ENCODE assay signal across 1 cellular context in the genomic region with DNA sequence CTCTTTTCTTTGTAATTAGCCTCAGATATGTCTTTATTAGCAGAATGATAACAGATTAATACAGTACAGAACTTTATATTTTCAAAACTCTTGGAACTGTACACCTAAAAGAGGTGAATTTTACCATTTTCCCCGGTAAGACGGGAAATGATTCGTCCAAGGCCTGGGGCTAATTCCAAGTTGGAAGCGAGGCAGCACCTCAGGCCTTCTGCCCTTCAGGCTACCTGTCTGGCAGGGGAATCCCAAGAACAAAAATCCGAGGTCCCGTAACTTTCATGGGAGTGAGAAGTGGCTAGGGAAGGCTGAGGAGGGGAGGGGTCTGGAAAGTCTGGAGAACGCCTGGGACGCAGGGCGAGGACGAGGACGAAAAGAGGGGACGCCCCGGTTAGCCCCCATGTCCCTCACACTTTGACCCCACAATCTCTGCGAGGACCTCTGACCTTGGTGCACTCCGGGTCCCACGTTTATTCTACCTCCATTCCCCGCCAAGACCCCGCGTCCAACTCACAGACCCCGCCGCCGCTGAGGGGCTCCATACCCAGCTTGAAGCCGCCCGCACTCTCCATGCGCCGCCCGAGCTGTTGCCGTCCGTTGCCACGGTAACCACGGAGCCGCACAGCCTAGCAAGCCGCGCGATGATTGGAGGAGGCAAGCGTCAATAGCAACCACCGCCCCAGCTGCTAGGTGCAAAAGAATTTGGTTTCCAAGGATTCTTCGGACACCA.
TF ChIP-seq lines count a peak whose summit lies in the region.

A gene (minus strand): TSS at position 601 of the 724 bp plus-strand sequence. CDS start 43,827 bp downstream, outside the sequence.

TF ChIP-seq in SK-N-SH treated with all-trans-retinoic acid at 6 μM for 48 hours, 23 proteins besides CTCF, POLR2A, EP300 and RAD21 (continued from another document):
- TF ChIP-seq, protein P1, sequence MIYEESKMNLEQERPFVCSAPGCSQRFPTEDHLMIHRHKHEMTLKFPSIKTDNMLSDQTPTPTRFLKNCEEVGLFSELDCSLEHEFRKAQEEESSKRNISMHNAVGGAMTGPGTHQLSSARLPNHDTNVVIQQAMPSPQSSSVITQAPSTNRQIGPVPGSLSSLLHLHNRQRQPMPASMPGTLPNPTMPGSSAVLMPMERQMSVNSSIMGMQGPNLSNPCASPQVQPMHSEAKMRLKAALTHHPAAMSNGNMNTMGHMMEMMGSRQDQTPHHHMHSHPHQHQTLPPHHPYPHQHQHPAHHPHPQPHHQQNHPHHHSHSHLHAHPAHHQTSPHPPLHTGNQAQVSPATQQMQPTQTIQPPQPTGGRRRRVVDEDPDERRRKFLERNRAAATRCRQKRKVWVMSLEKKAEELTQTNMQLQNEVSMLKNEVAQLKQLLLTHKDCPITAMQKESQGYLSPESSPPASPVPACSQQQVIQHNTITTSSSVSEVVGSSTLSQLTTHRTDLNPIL (CRISPR knock-in tag; IDR thresholded peaks at IDR 0.05; ENCODE audit: low read depth): no peak
- TF ChIP-seq ZC3H10 (CRISPR knock-in tag; IDR thresholded peaks at IDR 0.05): no peak
- TF ChIP-seq ISL1 (CRISPR knock-in tag; IDR thresholded peaks at IDR 0.05): no peak
- TF ChIP-seq ZNF8 (CRISPR knock-in tag; IDR thresholded peaks at IDR 0.05): no peak
- no peak for TF ChIP-seq ZNF565 (CRISPR knock-in tag; conservative IDR thresholded peaks at IDR 0.05; ENCODE audit: low read depth)
- no peak for TF ChIP-seq CSDC2 (CRISPR knock-in tag; IDR thresholded peaks at IDR 0.05)
- TF ChIP-seq, protein P2, sequence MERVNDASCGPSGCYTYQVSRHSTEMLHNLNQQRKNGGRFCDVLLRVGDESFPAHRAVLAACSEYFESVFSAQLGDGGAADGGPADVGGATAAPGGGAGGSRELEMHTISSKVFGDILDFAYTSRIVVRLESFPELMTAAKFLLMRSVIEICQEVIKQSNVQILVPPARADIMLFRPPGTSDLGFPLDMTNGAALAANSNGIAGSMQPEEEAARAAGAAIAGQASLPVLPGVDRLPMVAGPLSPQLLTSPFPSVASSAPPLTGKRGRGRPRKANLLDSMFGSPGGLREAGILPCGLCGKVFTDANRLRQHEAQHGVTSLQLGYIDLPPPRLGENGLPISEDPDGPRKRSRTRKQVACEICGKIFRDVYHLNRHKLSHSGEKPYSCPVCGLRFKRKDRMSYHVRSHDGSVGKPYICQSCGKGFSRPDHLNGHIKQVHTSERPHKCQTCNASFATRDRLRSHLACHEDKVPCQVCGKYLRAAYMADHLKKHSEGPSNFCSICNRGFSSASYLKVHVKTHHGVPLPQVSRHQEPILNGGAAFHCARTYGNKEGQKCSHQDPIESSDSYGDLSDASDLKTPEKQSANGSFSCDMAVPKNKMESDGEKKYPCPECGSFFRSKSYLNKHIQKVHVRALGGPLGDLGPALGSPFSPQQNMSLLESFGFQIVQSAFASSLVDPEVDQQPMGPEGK (CRISPR knock-in tag; IDR thresholded peaks at IDR 0.05; ENCODE audit: borderline replicate concordance): no peak
TF ChIP-seq in SK-N-SH treated with all-trans-retinoic acid at 6 μM for 48 hours: peak in this region for 0.
